ENCODE assay signal across 6 cellular contexts in genomic region chr7:99499356-99499712, GRCh38. TPM values are rescaled to one million over a fixed set of nuclear protein-coding genes. Genes with fewer than 3 reads are reported as not detected.
DNase-seq lines count a peak whose midpoint lies in the region; ATAC-seq and TF ChIP-seq lines count a peak whose summit lies in the region.

No MANE protein-coding gene starts in this region.

- H3K9me3 Mint-ChIP-seq in CD4-positive, alpha-beta memory T cell: peaks cover 0 to 4% (median 1%) of the 10 kb centered on the region in 8 donors

- no TSS peak for BruUV-seq in mammary epithelial cell (replicated peaks; lab: Mats Ljungman, UMichigan)

- DNase-seq in CD4-positive, alpha-beta memory T cell: peak; percentile 49 to 62 (median 54)
- no peak for DNase-seq in mammary epithelial cell
- DNase-seq in NCI-H526 (lab: John Stamatoyannopoulos, UW): no peak
- DNase-seq in NCI-H2227 (lab: John Stamatoyannopoulos, UW; ENCODE audit: unreplicated experiment): no peak

- H3K4me1 Mint-ChIP-seq in CD4-positive, alpha-beta memory T cell: peaks cover 16 to 43% (median 29%) of the 10 kb centered on the region in 4 donors

- POLR2A ChIA-PET in CD4-positive, alpha-beta memory T cell (lab: Charles Lee; ENCODE audit: partially characterized antibody): interaction anchor here (1.0 to 3.7 kb wide), 19 partner anchors 8 to 1719 kb away, joined by 3 to 61 read pairs (median 7); partner anchors contain the start of genes ATP5MF, BUD31, FAM200A and PDAP1

- peaks cover 20 to 33% of the 10 kb centered on the region in 2 donors for H3K36me3 Mint-ChIP-seq in CD4-positive, alpha-beta memory T cell

- WGBS in mammary epithelial cell (ENCODE audit: low coverage, missing lambda C conversion rate): 2% methylated on average over 7 of the region's 14 CpGs

- H4K20me1 ChIP-seq in mammary epithelial cell (ENCODE audit: insufficient read depth, low read length): no peaks in the 10 kb centered on the region

- peaks cover 24% of the 10 kb centered on the region for H3K4me1 ChIP-seq in CD4-positive, alpha-beta memory T cell (ENCODE audit: insufficient read depth, low read length)
- H3K4me1 ChIP-seq in mammary epithelial cell (ENCODE audit: insufficient read depth, low read length) (peaks cover 12% of the 10 kb centered on the region), neuron (ENCODE audit: insufficient read depth, low read length) (peaks cover 13% of the 10 kb centered on the region)

- ATAC-seq in HG03378 (IDR thresholded peaks at IDR 0.05; ENCODE audit: unreplicated experiment): peak; percentile 14

- peaks cover 60% of the 10 kb centered on the region for H3K79me2 ChIP-seq in mammary epithelial cell (ENCODE audit: insufficient read depth, low read length)

- peaks cover 0 to 2% of the 10 kb centered on the region in 2 donors for H3K9me3 ChIP-seq in CD4-positive, alpha-beta memory T cell (ENCODE audit: control insufficient read depth in 1 of 2, low read length in 2 of 2)
- H3K9me3 ChIP-seq in mammary epithelial cell (replicated peaks; ENCODE audit: insufficient read depth, low read length): peaks cover under 1% of the 10 kb centered on the region
- peaks cover 1% of the 10 kb centered on the region for H3K9me3 ChIP-seq in neuron (ENCODE audit: low read length)

- H3K4me3 ChIP-seq in CD4-positive, alpha-beta memory T cell (ENCODE audit: low read length in 2 of 2): peak overlapping the region; percentile 95 to 98
- H3K4me3 ChIP-seq in mammary epithelial cell (replicated peaks in 1 of 3; ENCODE audit: insufficient read depth in 1 of 3, low read depth in 2 of 3, low read length in 3 of 3) (peak overlapping the region; percentile 63 to 91 (median 73)), neuron (ENCODE audit: low read length) (peak overlapping the region; percentile 70)

- H3K4me3 Mint-ChIP-seq in CD4-positive, alpha-beta memory T cell: peak overlapping the region; percentile 98 to 100 (median 100)

- H3K36me3 ChIP-seq in CD4-positive, alpha-beta memory T cell (ENCODE audit: insufficient read depth, low read length): peaks cover 20% of the 10 kb centered on the region
- H3K36me3 ChIP-seq in mammary epithelial cell (ENCODE audit: insufficient read depth, low read length): peaks cover 7% of the 10 kb centered on the region
- H3K36me3 ChIP-seq in neuron (ENCODE audit: insufficient read depth, low read length): peaks cover 20% of the 10 kb centered on the region

- peak overlapping the region; percentile 97 to 100 (median 100) for H3K27ac Mint-ChIP-seq in CD4-positive, alpha-beta memory T cell

- dilution Hi-C loops in mammary epithelial cell (cut with HindIII; ENCODE audit: low sequenced_read_pairs): no loop called here

- CTCF ChIA-PET in CD4-positive, alpha-beta memory T cell (lab: Charles Lee; ENCODE audit: partially characterized antibody): interaction anchor here (1.1 kb wide), 1 partner anchor 26 kb away, joined by 3 read pairs; no protein-coding TSS in a partner anchor
- CTCF ChIA-PET in mammary epithelial cell (lab: Charles Lee; ENCODE audit: low non-redundant PET): no interaction called here

- in situ Hi-C loops in mammary epithelial cell (cut with MboI; ENCODE audit: low sequenced_read_pairs in 2 of 2): no loop called here

- H3K9ac ChIP-seq in mammary epithelial cell (ENCODE audit: insufficient read depth, low read length): peak overlapping the region; percentile 93

- intact Hi-C loops in CD4-positive, alpha-beta memory T cell (cut with micrococcal nuclease): loop anchor here (1.0 kb wide), 2 partner anchors 90 to 117 kb away; partner anchors contain the start of gene ZSCAN25
- intact Hi-C loops in mammary epithelial cell (cut with micrococcal nuclease): no loop called here

- H2AFZ ChIP-seq in mammary epithelial cell (ENCODE audit: low read depth, low read length) (peak overlapping the region; percentile 98), neuron (ENCODE audit: low read depth, low read length) (no peak overlapping the region)

- peak overlapping the region; percentile 91 for H3K4me2 ChIP-seq in mammary epithelial cell (ENCODE audit: insufficient read depth, low read depth, low read length)

- no peaks in the 10 kb centered on the region for H3K27me3 Mint-ChIP-seq in CD4-positive, alpha-beta memory T cell

- no peaks in the 10 kb centered on the region for H3K27me3 ChIP-seq in CD4-positive, alpha-beta memory T cell (ENCODE audit: insufficient read depth, low read length)
- H3K27me3 ChIP-seq in mammary epithelial cell (ENCODE audit: insufficient read depth, low read length): no peaks in the 10 kb centered on the region
- H3K27me3 ChIP-seq in neuron (ENCODE audit: insufficient read depth, low read length): no peaks in the 10 kb centered on the region

- H3K27ac ChIP-seq in CD4-positive, alpha-beta memory T cell (ENCODE audit: low read depth, low read length): peak overlapping the region; percentile 96
- peak overlapping the region; percentile 91 for H3K27ac ChIP-seq in mammary epithelial cell (ENCODE audit: insufficient read depth, low read depth, low read length)

- no peak for TF ChIP-seq CTCF in mammary epithelial cell (conservative IDR thresholded peaks at IDR 0.05 in 1 of 2, IDR thresholded peaks at IDR 0.05 in 1 of 2; ENCODE audit: extremely low read depth in 1 of 2, insufficient read depth in 1 of 2, low read depth in 1 of 2, low read length in 2 of 2)

RNA-seq across cellular contexts. Expression of gene ZNF394, which starts 0.7 kb away (rescaled TPM):
- total RNA-seq in CD4-positive, alpha-beta memory T cell: 10 to 100 TPM; 85.7 to 88.6 TPM
- 10 to 100 TPM; 64.5 to 85.6 TPM for polyA plus RNA-seq in CD4-positive, alpha-beta memory T cell
- total RNA-seq in mammary epithelial cell: 10 to 100 TPM; 17.2 to 19.2 TPM
- polyA plus RNA-seq in mammary epithelial cell: 10.1 TPM
- 14.4 TPM for polyA minus RNA-seq in mammary epithelial cell

RNA-seq across cellular contexts. Expression of gene ZKSCAN5, which starts 5.1 kb away (rescaled TPM):
- 1 to 10 TPM; 8.8 to 9.3 TPM for total RNA-seq in CD4-positive, alpha-beta memory T cell
- 1 to 10 TPM; 2.5 to 7.0 TPM for polyA plus RNA-seq in CD4-positive, alpha-beta memory T cell
- total RNA-seq in mammary epithelial cell: 10 to 100 TPM; 11.7 to 11.9 TPM
- polyA plus RNA-seq in mammary epithelial cell: 7.1 TPM
- 14.0 TPM for polyA minus RNA-seq in mammary epithelial cell

RNA-seq across cellular contexts. Expression of gene ZNF789, which starts 26.6 kb away (rescaled TPM):
- 10 to 100 TPM; 20.8 to 21.2 TPM for total RNA-seq in CD4-positive, alpha-beta memory T cell
- 1 to 10 TPM; 7.6 to 8.2 TPM for polyA plus RNA-seq in CD4-positive, alpha-beta memory T cell
- 1 to 10 TPM; 6.0 to 8.6 TPM for total RNA-seq in mammary epithelial cell
- polyA plus RNA-seq in mammary epithelial cell: 3.8 TPM
- polyA minus RNA-seq in mammary epithelial cell: 3.0 TPM

RNA-seq across cellular contexts. Expression of gene ATP5MF, which starts 33.4 kb away (rescaled TPM):
- 100 to 1,000 TPM; 155 to 160 TPM for total RNA-seq in CD4-positive, alpha-beta memory T cell
- polyA plus RNA-seq in CD4-positive, alpha-beta memory T cell: 100 to 1,000 TPM; 371 to 438 TPM
- total RNA-seq in mammary epithelial cell: 100 to 1,000 TPM; 356 to 381 TPM
- 3,651 TPM for polyA plus RNA-seq in mammary epithelial cell
- 191 TPM for polyA minus RNA-seq in mammary epithelial cell

RNA-seq across cellular contexts. Expression of gene FAM200A, which starts 52.6 kb away (rescaled TPM):
- 10 to 100 TPM; 12.9 to 13.0 TPM for total RNA-seq in CD4-positive, alpha-beta memory T cell
- polyA plus RNA-seq in CD4-positive, alpha-beta memory T cell: 1 to 10 TPM; 1.6 to 5.9 TPM
- total RNA-seq in mammary epithelial cell: 1 to 10 TPM; 4.6 to 7.8 TPM
- polyA plus RNA-seq in mammary epithelial cell: 4.7 TPM
- polyA minus RNA-seq in mammary epithelial cell: 1.2 TPM

Comparison
In these comparisons a context has a peak if more than half of its experiments do, and no peak if none do; other contexts are left out.
1. DNase-seq: peak in CD4-positive, alpha-beta memory T cell (5 of 5); none in mammary epithelial cell (single experiment), NCI-H526 (0 of 2) and NCI-H2227 (single experiment).
2. RNA of gene ZNF394, which starts 0.7 kb away (total RNA-seq): 85.7 to 88.6 TPM in CD4-positive, alpha-beta memory T cell; 17.2 to 19.2 TPM in mammary epithelial cell; every median in the first group is over 4 times any median in the second.
3. Peak in every context shown above with its lines, with median percentiles within 50 percentile points of each other: H3K4me3 ChIP-seq.